ENCODE assay signal across 25 cellular contexts in the genomic region with DNA sequence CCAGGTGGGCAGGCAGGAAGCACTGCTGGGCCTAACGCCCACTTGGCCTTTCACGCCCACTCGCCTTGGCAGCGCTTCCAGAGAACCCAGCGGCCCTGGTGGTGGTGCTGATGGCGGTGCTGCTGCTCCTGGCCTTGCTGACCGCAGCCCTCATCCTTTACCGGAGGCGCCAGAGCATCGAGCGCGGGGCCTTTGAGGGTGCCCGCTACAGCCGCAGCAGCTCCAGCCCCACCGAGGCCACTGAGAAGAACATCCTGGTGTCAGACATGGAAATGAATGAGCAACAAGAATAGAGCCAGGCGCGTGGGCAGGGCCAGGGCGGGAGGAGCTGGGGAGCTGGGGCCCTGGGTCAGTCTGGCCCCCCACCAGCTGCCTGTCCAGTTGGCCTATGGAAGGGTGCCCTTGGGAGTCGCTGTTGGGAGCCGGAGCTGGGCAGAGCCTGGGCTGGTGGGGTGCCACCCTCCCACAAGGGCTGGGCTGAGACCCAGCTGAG.
"Had no signal": no experiment of that assay in that cellular context is flagged by ENCODE, and none has a peak within 500 bp of the region (broad histone marks: within the 10 kb centered on the region; RNA-seq: fewer than 3 reads in every experiment).

No MANE protein-coding gene starts in this region.

- H3K4me3 Mint-ChIP-seq: activated CD4-positive, alpha-beta T cell treated with anti-CD3 and anti-CD28 coated beads, Interleukin-2, amount 10 ng/mL, durations not matched to agents 24 days and 14 days; activated CD8-positive, alpha-beta memory T cell treated with anti-CD3 and anti-CD28 coated beads, Interleukin-2, amount 10 ng/mL, durations not matched to agents 7 days and 5 days; activated CD8-positive, alpha-beta T cell treated with anti-CD3 and anti-CD28 coated beads for 36 hours; activated naive CD8-positive, alpha-beta T cell treated with anti-CD3 and anti-CD28 coated beads for 36 hours; effector memory CD8-positive, alpha-beta T cell; naive thymus-derived CD4-positive, alpha-beta T cell; neural crest cell; stimulated activated memory B cell treated with anti-CD40 and anti-IgM and Interleukin-4, amounts not matched to agents 10 μg/mL and 1 μg/mL and 100 μg/mL, for 72 hours had no signal

- H3K27me3 Mint-ChIP-seq: activated CD4-positive, alpha-beta T cell treated with anti-CD3 and anti-CD28 coated beads, Interleukin-2, amount 10 ng/mL, durations not matched to agents 24 days and 14 days; activated naive CD8-positive, alpha-beta T cell treated with anti-CD3 and anti-CD28 coated beads for 36 hours had no signal

- ATAC-seq: activated CD4-positive, CD25-positive, alpha-beta regulatory T cell treated with anti-CD3 and anti-CD28 coated beads, Interleukin-2, amount 50 U/mL, for 24 hours; activated CD8-positive, alpha-beta memory T cell treated with anti-CD3 and anti-CD28 coated beads, Interleukin-2, amount 10 ng/mL, durations not matched to agents 7 days and 5 days; activated CD8-positive, alpha-beta T cell treated with anti-CD3 and anti-CD28 coated beads for 36 hours; effector memory CD8-positive, alpha-beta T cell; gastrocnemius medialis; naive thymus-derived CD4-positive, alpha-beta T cell had no signal

- DNase-seq: activated CD4-positive, alpha-beta T cell treated with anti-CD3 and anti-CD28 coated beads, Interleukin-2, amount 10 ng/mL, durations not matched to agents 24 days and 14 days; activated CD8-positive, alpha-beta memory T cell treated with anti-CD3 and anti-CD28 coated beads, Interleukin-2, amount 10 ng/mL, durations not matched to agents 7 days and 5 days; activated CD8-positive, alpha-beta T cell treated with anti-CD3 and anti-CD28 coated beads for 36 hours; activated naive CD8-positive, alpha-beta T cell treated with anti-CD3 and anti-CD28 coated beads for 36 hours; activated T-cell treated with anti-CD3 and anti-CD28 coated beads for 4 hours; amniotic stem cell; colonic mucosa; dorsolateral prefrontal cortex; effector memory CD8-positive, alpha-beta T cell; gastrocnemius medialis; hippocampal formation; left ventricle myocardium inferior; naive thymus-derived CD4-positive, alpha-beta T cell; retina; sigmoid colon; stimulated activated CD4-positive, alpha-beta T cell treated with anti-CD3 and anti-CD28 coated beads, Interleukin-15, amount 100 ng/mL, for 24 hours; stomach; uterus had no signal

- H3K27ac Mint-ChIP-seq: activated CD4-positive, alpha-beta T cell treated with anti-CD3 and anti-CD28 coated beads, Interleukin-2, amount 10 ng/mL, durations not matched to agents 24 days and 14 days; activated CD8-positive, alpha-beta memory T cell treated with anti-CD3 and anti-CD28 coated beads, Interleukin-2, amount 10 ng/mL, durations not matched to agents 7 days and 5 days; activated CD8-positive, alpha-beta T cell treated with anti-CD3 and anti-CD28 coated beads for 36 hours; activated naive CD8-positive, alpha-beta T cell treated with anti-CD3 and anti-CD28 coated beads for 36 hours; effector memory CD8-positive, alpha-beta T cell; naive thymus-derived CD4-positive, alpha-beta T cell; stimulated activated memory B cell treated with anti-CD40 and anti-IgM and Interleukin-4, amounts not matched to agents 10 μg/mL and 1 μg/mL and 100 μg/mL, for 72 hours had no signal

- H3K27me3 ChIP-seq: colonic mucosa, dorsolateral prefrontal cortex, gastrocnemius medialis, sigmoid colon, stomach, suprapubic skin, tibial nerve, uterus had no signal

- H3K27ac ChIP-seq: colonic mucosa, dorsolateral prefrontal cortex, esophagus muscularis mucosa, gastrocnemius medialis, sigmoid colon, stomach, suprapubic skin had no signal

- H3K4me1 Mint-ChIP-seq: activated CD4-positive, alpha-beta T cell treated with anti-CD3 and anti-CD28 coated beads, Interleukin-2, amount 10 ng/mL, durations not matched to agents 24 days and 14 days; activated CD8-positive, alpha-beta memory T cell treated with anti-CD3 and anti-CD28 coated beads, Interleukin-2, amount 10 ng/mL, durations not matched to agents 7 days and 5 days; activated naive CD8-positive, alpha-beta T cell treated with anti-CD3 and anti-CD28 coated beads for 36 hours; naive thymus-derived CD4-positive, alpha-beta T cell; stimulated activated memory B cell treated with anti-CD40 and anti-IgM and Interleukin-4, amounts not matched to agents 10 μg/mL and 1 μg/mL and 100 μg/mL, for 72 hours had no signal

- H3K9me3 ChIP-seq: colonic mucosa, esophagus muscularis mucosa, gastrocnemius medialis, left ventricle myocardium inferior, sigmoid colon, stomach, suprapubic skin, tibial nerve, uterus had no signal

- H3K9me3 Mint-ChIP-seq: activated CD4-positive, alpha-beta T cell treated with anti-CD3 and anti-CD28 coated beads, Interleukin-2, amount 10 ng/mL, durations not matched to agents 24 days and 14 days; activated CD8-positive, alpha-beta T cell treated with anti-CD3 and anti-CD28 coated beads for 36 hours; activated naive CD8-positive, alpha-beta T cell treated with anti-CD3 and anti-CD28 coated beads for 36 hours; effector memory CD8-positive, alpha-beta T cell; neural crest cell; stimulated activated memory B cell treated with anti-CD40 and anti-IgM and Interleukin-4, amounts not matched to agents 10 μg/mL and 1 μg/mL and 100 μg/mL, for 72 hours had no signal

- H3K4me1 ChIP-seq: colonic mucosa, gastrocnemius medialis, sigmoid colon, stomach had no signal

- H3K4me2 ChIP-seq: smooth muscle cell had no signal

- H3K36me3 Mint-ChIP-seq: activated CD8-positive, alpha-beta memory T cell treated with anti-CD3 and anti-CD28 coated beads, Interleukin-2, amount 10 ng/mL, durations not matched to agents 7 days and 5 days; activated naive CD8-positive, alpha-beta T cell treated with anti-CD3 and anti-CD28 coated beads for 36 hours; naive thymus-derived CD4-positive, alpha-beta T cell; stimulated activated memory B cell treated with anti-CD40 and anti-IgM and Interleukin-4, amounts not matched to agents 10 μg/mL and 1 μg/mL and 100 μg/mL, for 72 hours had no signal

- H3K36me3 ChIP-seq: colonic mucosa, gastrocnemius medialis, left ventricle myocardium inferior, sigmoid colon, uterus had no signal

- H3K4me3 ChIP-seq: colonic mucosa, dorsolateral prefrontal cortex, esophagus muscularis mucosa, gastrocnemius medialis, left ventricle myocardium inferior, sigmoid colon, smooth muscle cell, stomach, suprapubic skin, tibial nerve, uterus had no signal
